In genomic region chr7:27175005-27175625, GRCh38 we compare ENCODE assay signal across 9 cellular contexts. TPM values are rescaled to one million over a fixed set of nuclear protein-coding genes. Genes with fewer than 3 reads are reported as not detected.
DNase-seq lines count a peak whose midpoint lies in the region; ATAC-seq and TF ChIP-seq lines count a peak whose summit lies in the region.
"Had no signal": no experiment of that assay in that cellular context is flagged by ENCODE, and none has a peak within 500 bp of the region (broad histone marks: within the 10 kb centered on the region; RNA-seq: fewer than 3 reads in every experiment).

No MANE protein-coding gene starts in this region.

- TF ChIP-seq CTCF in AG04449 (IDR thresholded peaks at IDR 0.05; ENCODE audit: insufficient read depth, low read length, missing control alignments): no peak

- peaks cover 62% of the 10 kb centered on the region for H3K27me3 Mint-ChIP-seq in activated T-helper 1 cell treated with anti-CD3 and anti-CD28 coated beads, Interleukin-12 subunit alpha, Interleukin-12 subunit beta, Interleukin-2, Interleukin-4 antibody, amounts not matched to agents 30 ng/mL and 10 ng/mL and 1 ng/mL, durations not matched to agents 14 hours and 24 hours and 36 hours (ENCODE audit: insufficient read depth)
- peaks cover 65 to 87% (median 67%) of the 10 kb centered on the region in 3 donors for H3K27me3 Mint-ChIP-seq in naive B cell

- POLR2A ChIA-PET in AG04449 (lab: Yijun Ruan, JAX): interaction anchor here (0.8 to 5.5 kb wide), 3 partner anchors 9 to 13 kb away, joined by 3 to 33 read pairs (median 13); partner anchors contain the start of gene HOXA9

- DNase-seq in AG04449 (ENCODE audit: low read depth, low spot score): no peak
- peak; percentile 66 for DNase-seq in GM04504 (ENCODE audit: low read depth)
- DNase-seq in activated T-helper 1 cell treated with anti-CD3 and anti-CD28 coated beads, Interleukin-12 subunit alpha, Interleukin-12 subunit beta, Interleukin-2, Interleukin-4 antibody, amounts not matched to agents 30 ng/mL and 10 ng/mL and 1 ng/mL, durations not matched to agents 14 hours and 24 hours and 36 hours (ENCODE audit: low spot score): no peak
- DNase-seq in naive B cell: no peak
- no peak for DNase-seq in NCI-H748 treated with DMSO at 0.1 percent for 48 hours (lab: John Stamatoyannopoulos, UW)
- DNase-seq: NCI-H1105 treated with DMSO at 0.1 percent for 48 hours had no signal

- no peak overlapping the region for H3K4me3 Mint-ChIP-seq in activated T-helper 1 cell treated with anti-CD3 and anti-CD28 coated beads, Interleukin-12 subunit alpha, Interleukin-12 subunit beta, Interleukin-2, Interleukin-4 antibody, amounts not matched to agents 30 ng/mL and 10 ng/mL and 1 ng/mL, durations not matched to agents 14 hours and 24 hours and 36 hours
- H3K4me3 Mint-ChIP-seq in naive B cell: peak overlapping the region; percentile 9 to 76 (median 64)

- peak overlapping the region; percentile 75 for H3K4me3 ChIP-seq in AG04449 (ENCODE audit: low read depth, low read length)

- ATAC-seq in naive B cell (ENCODE audit: low read depth in 2 of 2) (no peak), HG02623 (IDR thresholded peaks at IDR 0.05; ENCODE audit: unreplicated experiment) (no peak), HG03045 (IDR thresholded peaks at IDR 0.05; ENCODE audit: unreplicated experiment) (no peak), HG03378 (IDR thresholded peaks at IDR 0.05; ENCODE audit: unreplicated experiment) (no peak)

- intact Hi-C loops in activated T-helper 1 cell treated with anti-CD3 and anti-CD28 coated beads, Interleukin-12 subunit alpha, Interleukin-12 subunit beta, Interleukin-2, Interleukin-4 antibody, amounts not matched to agents 30 ng/mL and 10 ng/mL and 1 ng/mL, durations not matched to agents 14 hours and 24 hours and 36 hours (cut with micrococcal nuclease): no loop called here

- CTCF ChIA-PET in AG04449 (lab: Yijun Ruan, JAX): interaction anchor here (0.9 to 9.5 kb wide), 4 partner anchors 11 to 24 kb away, joined by 3 to 117 read pairs (median 6); partner anchors contain the start of genes HOXA13 and HOXA9

- H3K9me3 Mint-ChIP-seq in activated T-helper 1 cell treated with anti-CD3 and anti-CD28 coated beads, Interleukin-12 subunit alpha, Interleukin-12 subunit beta, Interleukin-2, Interleukin-4 antibody, amounts not matched to agents 30 ng/mL and 10 ng/mL and 1 ng/mL, durations not matched to agents 14 hours and 24 hours and 36 hours: no peaks in the 10 kb centered on the region
- peaks cover 0 to 26% (median 6%) of the 10 kb centered on the region in 7 donors for H3K9me3 Mint-ChIP-seq in naive B cell

- peaks cover 17% of the 10 kb centered on the region for H3K4me1 Mint-ChIP-seq in activated T-helper 1 cell treated with anti-CD3 and anti-CD28 coated beads, Interleukin-12 subunit alpha, Interleukin-12 subunit beta, Interleukin-2, Interleukin-4 antibody, amounts not matched to agents 30 ng/mL and 10 ng/mL and 1 ng/mL, durations not matched to agents 14 hours and 24 hours and 36 hours (ENCODE audit: low read depth)
- peaks cover 18 to 26% (median 21%) of the 10 kb centered on the region in 3 donors for H3K4me1 Mint-ChIP-seq in naive B cell

- peaks cover 2% of the 10 kb centered on the region for H3K36me3 Mint-ChIP-seq in activated T-helper 1 cell treated with anti-CD3 and anti-CD28 coated beads, Interleukin-12 subunit alpha, Interleukin-12 subunit beta, Interleukin-2, Interleukin-4 antibody, amounts not matched to agents 30 ng/mL and 10 ng/mL and 1 ng/mL, durations not matched to agents 14 hours and 24 hours and 36 hours (ENCODE audit: low read depth)
- peaks cover 0 to 10% of the 10 kb centered on the region in 2 donors for H3K36me3 Mint-ChIP-seq in naive B cell

- peak overlapping the region; percentile 29 for H3K27ac Mint-ChIP-seq in activated T-helper 1 cell treated with anti-CD3 and anti-CD28 coated beads, Interleukin-12 subunit alpha, Interleukin-12 subunit beta, Interleukin-2, Interleukin-4 antibody, amounts not matched to agents 30 ng/mL and 10 ng/mL and 1 ng/mL, durations not matched to agents 14 hours and 24 hours and 36 hours
- peak overlapping the region in 2 of 6 donors; percentile 20 to 83 for H3K27ac Mint-ChIP-seq in naive B cell

RNA-seq across cellular contexts. Expression of gene HOXA10, which starts 1.0 kb away (rescaled TPM):
- total RNA-seq in activated T-helper 1 cell treated with anti-CD3 and anti-CD28 coated beads, Interleukin-12 subunit alpha, Interleukin-12 subunit beta, Interleukin-2, Interleukin-4 antibody, amounts not matched to agents 30 ng/mL and 10 ng/mL and 1 ng/mL, durations not matched to agents 14 hours and 24 hours and 36 hours: not detected in 2 replicates
- polyA plus RNA-seq in naive B cell (ENCODE audit: low read depth in 6 of 6): not detected

RNA-seq across cellular contexts. Expression of gene HOXA9, which starts 9.8 kb away (rescaled TPM):
- total RNA-seq in activated T-helper 1 cell treated with anti-CD3 and anti-CD28 coated beads, Interleukin-12 subunit alpha, Interleukin-12 subunit beta, Interleukin-2, Interleukin-4 antibody, amounts not matched to agents 30 ng/mL and 10 ng/mL and 1 ng/mL, durations not matched to agents 14 hours and 24 hours and 36 hours: not detected in 2 replicates
- polyA plus RNA-seq in naive B cell (ENCODE audit: low read depth in 6 of 6): not detected

RNA-seq across cellular contexts. Expression of gene HOXA11, which starts 9.9 kb away (rescaled TPM):
- not detected in 2 replicates for total RNA-seq in activated T-helper 1 cell treated with anti-CD3 and anti-CD28 coated beads, Interleukin-12 subunit alpha, Interleukin-12 subunit beta, Interleukin-2, Interleukin-4 antibody, amounts not matched to agents 30 ng/mL and 10 ng/mL and 1 ng/mL, durations not matched to agents 14 hours and 24 hours and 36 hours
- polyA plus RNA-seq in naive B cell (ENCODE audit: low read depth in 6 of 6): not detected

RNA-seq across cellular contexts. Expression of gene HOXA7, which starts 18.6 kb away (rescaled TPM):
- total RNA-seq in activated T-helper 1 cell treated with anti-CD3 and anti-CD28 coated beads, Interleukin-12 subunit alpha, Interleukin-12 subunit beta, Interleukin-2, Interleukin-4 antibody, amounts not matched to agents 30 ng/mL and 10 ng/mL and 1 ng/mL, durations not matched to agents 14 hours and 24 hours and 36 hours: not detected in 2 replicates
- polyA plus RNA-seq in naive B cell (ENCODE audit: low read depth in 6 of 6): not detected

RNA-seq across cellular contexts. Expression of gene HOXA3, which starts 22.7 kb away (rescaled TPM):
- total RNA-seq in activated T-helper 1 cell treated with anti-CD3 and anti-CD28 coated beads, Interleukin-12 subunit alpha, Interleukin-12 subunit beta, Interleukin-2, Interleukin-4 antibody, amounts not matched to agents 30 ng/mL and 10 ng/mL and 1 ng/mL, durations not matched to agents 14 hours and 24 hours and 36 hours: not detected in 2 replicates
- polyA plus RNA-seq in naive B cell (ENCODE audit: low read depth in 6 of 6): not detected
